ENCODE assay signal across 9 cellular contexts in the genomic region with DNA sequence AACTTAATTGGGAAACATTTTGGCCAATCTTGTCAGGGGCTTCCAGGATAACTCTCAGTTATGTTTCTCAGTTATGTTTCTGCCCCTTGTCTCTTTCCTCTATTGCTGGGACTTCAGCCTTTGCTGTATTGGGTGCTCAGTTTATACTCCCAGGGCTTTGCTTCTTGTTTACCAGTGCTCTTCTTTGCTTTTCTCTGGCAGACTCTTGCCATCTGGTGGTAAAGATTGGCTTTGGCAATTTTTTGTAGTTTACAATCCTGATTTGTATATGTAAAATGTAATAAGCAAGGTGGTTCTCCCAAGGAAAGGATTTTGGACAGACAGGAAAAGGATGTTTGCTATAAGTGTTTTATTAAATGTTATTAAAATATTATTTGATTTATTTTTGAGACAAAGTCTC. TPM values are rescaled to one million over a fixed set of nuclear protein-coding genes. Genes with fewer than 3 reads are reported as not detected.
DNase-seq lines count a peak whose midpoint lies in the region; ATAC-seq and TF ChIP-seq lines count a peak whose summit lies in the region.
"Had no signal": no experiment of that assay in that cellular context is flagged by ENCODE, and none has a peak within 500 bp of the region (broad histone marks: within the 10 kb centered on the region; RNA-seq: fewer than 3 reads in every experiment).

No MANE protein-coding gene starts in this region.

- in situ Hi-C loops in astrocyte of the spinal cord (cut with HindIII; ENCODE audit: low sequenced_read_pairs) = no loop called here

- H3K4me3 ChIP-seq in astrocyte of the spinal cord (ENCODE audit: low read depth, low read length) = no peak overlapping the region
- H3K4me3 ChIP-seq: HAP-1 had no signal

- DNase-seq in AG08395 (ENCODE audit: low spot score) = peak; percentile 59
- peak; percentile 50 for DNase-seq in NCI-H2196 treated with DMSO at 0.1 percent for 48 hours (lab: John Stamatoyannopoulos, UW; ENCODE audit: unreplicated experiment)
- peak; percentile 36 for DNase-seq in astrocyte of the spinal cord (ENCODE audit: low read depth, low spot score)
- DNase-seq in left kidney (ENCODE audit: low read depth, low spot score) = peak; percentile 58
- DNase-seq in activated T-cell treated with anti-CD3 and anti-CD28 coated beads, Interleukin-2, amount 50 U/mL, for 48 hours = no peak
- DNase-seq in cortex of kidney (lab: John Stamatoyannopoulos, UW) = no peak
- no peak for DNase-seq in omental fat pad (ENCODE audit: low spot score)

- TF ChIP-seq CTCF in GM12874 (IDR thresholded peaks at IDR 0.05; ENCODE audit: insufficient read depth, low read depth, low read length) (peak; percentile 37; the same call in 1 of the 2 replicates), astrocyte of the spinal cord (IDR thresholded peaks at IDR 0.05; ENCODE audit: low read depth, low read length) (peak; percentile 58), omental fat pad (IDR thresholded peaks at IDR 0.05) (no peak)

- ATAC-seq in omental fat pad (ENCODE audit: low FRiP score) = no peak

RNA-seq across cellular contexts. Expression of a gene that starts 37.9 kb away (rescaled TPM):
- total RNA-seq in omental fat pad = 10 to 100 TPM in 3 of 4 donors, 1 to 10 TPM in 1; 4.9 to 15.6 (median 12.9) TPM

RNA-seq across cellular contexts. Expression of a gene that starts 38.2 kb away (rescaled TPM):
- total RNA-seq in omental fat pad = 10 to 100 TPM; 18.3 to 22.5 (median 18.8) TPM

RNA-seq across cellular contexts. Expression of a gene that starts 38.4 kb away (rescaled TPM):
- 10 to 100 TPM; 32.5 to 53.2 (median 42.0) TPM for total RNA-seq in omental fat pad

Comparison
In these comparisons a context has a peak if more than half of its experiments do, and no peak if none do; other contexts are left out.
1. DNase-seq: peak in AG08395 (single experiment), NCI-H2196 treated with DMSO at 0.1 percent for 48 hours (single experiment), astrocyte of the spinal cord (single experiment) and left kidney (single experiment); none in activated T-cell treated with anti-CD3 and anti-CD28 coated beads, Interleukin-2, amount 50 U/mL, for 48 hours (0 of 2), cortex of kidney (single experiment) and omental fat pad (single experiment).
2. CTCF ChIP-seq: peak in GM12874 (single experiment) and astrocyte of the spinal cord (single experiment); none in omental fat pad (0 of 3).